ENCODE assay signal across 11 cellular contexts in the genomic region with DNA sequence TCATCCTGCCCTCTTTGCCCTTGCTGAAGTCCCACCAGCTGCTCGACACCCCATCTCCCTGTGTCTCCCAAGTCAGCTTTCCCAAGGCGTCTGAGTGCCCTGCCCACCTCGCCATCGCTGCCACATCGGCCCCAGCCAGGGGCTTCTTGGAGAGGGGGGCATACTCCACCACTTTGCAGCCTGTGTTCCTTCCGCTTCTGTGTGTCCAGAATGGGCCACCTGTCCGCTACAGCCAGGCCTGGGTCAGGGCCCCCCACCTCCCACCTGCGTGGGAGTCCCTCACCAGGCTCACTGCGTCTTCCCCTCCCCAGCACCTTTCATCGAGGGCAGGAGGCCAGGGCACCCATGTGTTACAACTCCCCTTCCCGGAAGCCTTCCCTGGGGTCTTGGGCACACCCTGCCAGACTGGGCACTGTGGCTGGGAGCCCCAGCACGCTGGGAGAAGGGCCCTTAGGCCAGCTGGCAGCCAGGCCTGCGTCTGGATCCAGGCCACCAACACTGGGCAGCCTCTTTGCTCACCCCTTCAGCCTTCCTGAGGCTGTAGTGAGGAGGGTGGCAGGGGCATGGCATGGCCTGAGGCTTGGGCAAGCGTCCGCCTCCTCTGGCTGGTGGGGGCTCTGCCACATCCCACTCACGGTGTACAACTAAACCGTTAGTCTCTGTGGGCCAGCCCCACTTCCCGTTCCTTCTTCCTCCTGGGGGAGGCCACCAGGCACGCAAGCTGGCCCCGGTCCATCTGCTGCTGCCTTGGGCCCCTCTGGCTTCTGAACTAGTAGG. TPM values are rescaled to one million over a fixed set of nuclear protein-coding genes. Genes with fewer than 3 reads are reported as not detected.
DNase-seq lines count a peak whose midpoint lies in the region; ATAC-seq and TF ChIP-seq lines count a peak whose summit lies in the region.
"Had no signal": no experiment of that assay in that cellular context is flagged by ENCODE, and none has a peak within 500 bp of the region (broad histone marks: within the 10 kb centered on the region; RNA-seq: fewer than 3 reads in every experiment).

No MANE protein-coding gene starts in this region.

- H3K27me3 ChIP-seq in left lung (no peaks in the 10 kb centered on the region), tibial nerve (no peaks in the 10 kb centered on the region), Peyer's patch (no peaks in the 10 kb centered on the region)
- H3K27me3 ChIP-seq: esophagus squamous epithelium had no signal

- H3K4me3 ChIP-seq in left lung: no peak overlapping the region
- no peak overlapping the region for H3K4me3 ChIP-seq in tibial nerve
- H3K4me3 ChIP-seq in Peyer's patch: no peak overlapping the region
- H3K4me3 ChIP-seq: esophagus squamous epithelium had no signal

- POLR2A ChIA-PET in WTC11 (lab: Charles Lee): no interaction called here

- no peak for DNase-seq in activated CD8-positive, alpha-beta memory T cell treated with anti-CD3 and anti-CD28 coated beads, Interleukin-2, amount 10 ng/mL, durations not matched to agents 7 days and 5 days
- no peak for DNase-seq in activated CD8-positive, alpha-beta memory T cell treated with anti-CD3 and anti-CD28 coated beads, Interleukin-2, amount 50 U/mL, for 4 hours
- no peak for DNase-seq in WTC11 (ENCODE audit: low spot score)
- DNase-seq in left lung: peak in 1 of 2 donors; percentile 86
- DNase-seq in tibial nerve (ENCODE audit: low spot score in 2 of 2): no peak
- no peak for DNase-seq in Peyer's patch
- no peak for DNase-seq in AG08396 (ENCODE audit: low spot score)
- no peak for DNase-seq in H4 (ENCODE audit: low spot score)
- DNase-seq: activated CD4-positive, CD25-positive, alpha-beta regulatory T cell treated with anti-CD3 and anti-CD28 coated beads, Interleukin-2, amount 50 U/mL, for 72 hours; esophagus squamous epithelium; NCI-H146 had no signal

- TF ChIP-seq POLR2A in tibial nerve (IDR thresholded peaks at IDR 0.05): no peak
- TF ChIP-seq POLR2A in Peyer's patch (IDR thresholded peaks at IDR 0.05): no peak

- H3K36me3 Mint-ChIP-seq in activated CD8-positive, alpha-beta memory T cell treated with anti-CD3 and anti-CD28 coated beads, Interleukin-2, amount 10 ng/mL, durations not matched to agents 7 days and 5 days: peaks cover 2% of the 10 kb centered on the region
- no peaks in the 10 kb centered on the region for H3K36me3 Mint-ChIP-seq in WTC11

- H3K27me3 Mint-ChIP-seq in activated CD8-positive, alpha-beta memory T cell treated with anti-CD3 and anti-CD28 coated beads, Interleukin-2, amount 10 ng/mL, durations not matched to agents 7 days and 5 days: no peaks in the 10 kb centered on the region
- H3K27me3 Mint-ChIP-seq in WTC11 (ENCODE audit: low read depth): no peaks in the 10 kb centered on the region

- H3K27ac ChIP-seq in left lung (peak overlapping the region in 1 of 2 donors; percentile 66), tibial nerve (peak overlapping the region in 3 of 4 donors; percentile 6 to 64 (median 60)), Peyer's patch (peak overlapping the region in 1 of 4 donors; percentile 91)

- TF ChIP-seq EP300 in tibial nerve (IDR thresholded peaks at IDR 0.05): no peak

- H3K27ac Mint-ChIP-seq in activated CD8-positive, alpha-beta memory T cell treated with anti-CD3 and anti-CD28 coated beads, Interleukin-2, amount 10 ng/mL, durations not matched to agents 7 days and 5 days: peak overlapping the region; percentile 65
- H3K27ac Mint-ChIP-seq in WTC11: 0 out of 2 replicates have a peak overlapping the region, but pooled peaks have one; percentile 65

- H3K4me1 ChIP-seq in left lung (peaks cover 0 to 71% of the 10 kb centered on the region in 2 donors), tibial nerve (peaks cover 0 to 67% (median 37%) of the 10 kb centered on the region in 4 donors), Peyer's patch (peaks cover 0 to 73% (median 16%) of the 10 kb centered on the region in 4 donors)

- H3K36me3 ChIP-seq in left lung: peaks cover 0 to 26% of the 10 kb centered on the region in 2 donors
- no peaks in the 10 kb centered on the region for H3K36me3 ChIP-seq in tibial nerve
- peaks cover 0 to 6% (median 0%) of the 10 kb centered on the region in 3 donors for H3K36me3 ChIP-seq in Peyer's patch

- peaks cover 28% of the 10 kb centered on the region for H3K4me1 Mint-ChIP-seq in activated CD8-positive, alpha-beta memory T cell treated with anti-CD3 and anti-CD28 coated beads, Interleukin-2, amount 10 ng/mL, durations not matched to agents 7 days and 5 days
- H3K4me1 Mint-ChIP-seq in WTC11: peaks cover 34% of the 10 kb centered on the region

- no peak for ATAC-seq in activated CD8-positive, alpha-beta memory T cell treated with anti-CD3 and anti-CD28 coated beads, Interleukin-2, amount 10 ng/mL, durations not matched to agents 7 days and 5 days
- ATAC-seq in WTC11: no peak
- ATAC-seq in left lung: peak; percentile 37

- intact Hi-C loops in left lung (cut with DNase I): no loop called here

- 75 to 76% methylated on average over 10 to 12 of the region's 20 CpGs for WGBS in tibial nerve, 2 donors

- no peaks in the 10 kb centered on the region for H3K9me3 ChIP-seq in left lung
- no peaks in the 10 kb centered on the region for H3K9me3 ChIP-seq in tibial nerve
- H3K9me3 ChIP-seq in Peyer's patch: no peaks in the 10 kb centered on the region
- H3K9me3 ChIP-seq: esophagus squamous epithelium had no signal

- no peaks in the 10 kb centered on the region for H3K9me3 Mint-ChIP-seq in activated CD8-positive, alpha-beta memory T cell treated with anti-CD3 and anti-CD28 coated beads, Interleukin-2, amount 10 ng/mL, durations not matched to agents 7 days and 5 days (ENCODE audit: low read depth)
- no peaks in the 10 kb centered on the region for H3K9me3 Mint-ChIP-seq in WTC11

- H3K4me3 Mint-ChIP-seq in activated CD8-positive, alpha-beta memory T cell treated with anti-CD3 and anti-CD28 coated beads, Interleukin-2, amount 10 ng/mL, durations not matched to agents 7 days and 5 days: no peak overlapping the region
- H3K4me3 Mint-ChIP-seq in WTC11: no peak overlapping the region

- CTCF ChIA-PET in activated CD8-positive, alpha-beta memory T cell treated with anti-CD3 and anti-CD28 coated beads, Interleukin-2, amount 10 ng/mL, durations not matched to agents 7 days and 5 days (lab: Charles Lee): interaction anchor here (1.4 kb wide), 1 partner anchor 15 kb away, joined by 4 read pairs; no protein-coding TSS in a partner anchor
- CTCF ChIA-PET in WTC11 (lab: Charles Lee): interaction anchor here (0.6 to 0.8 kb wide), 2 partner anchors 26 to 30 kb away, joined by 3 to 4 read pairs; no protein-coding TSS in a partner anchor

- TF ChIP-seq CTCF in WTC11 (IDR thresholded peaks at IDR 0.05) (no peak), left lung (IDR thresholded peaks at IDR 0.05) (no peak), tibial nerve (IDR thresholded peaks at IDR 0.05) (no peak), Peyer's patch (IDR thresholded peaks at IDR 0.05) (no peak)

TF ChIP-seq in WTC11, 78 proteins besides CTCF, POLR2A, EP300 and RAD21 (continues in another document):
- TF ChIP-seq GTF2I (CRISPR knock-in tag; conservative IDR thresholded peaks at IDR 0.05): no peak
- TF ChIP-seq, protein P1, sequence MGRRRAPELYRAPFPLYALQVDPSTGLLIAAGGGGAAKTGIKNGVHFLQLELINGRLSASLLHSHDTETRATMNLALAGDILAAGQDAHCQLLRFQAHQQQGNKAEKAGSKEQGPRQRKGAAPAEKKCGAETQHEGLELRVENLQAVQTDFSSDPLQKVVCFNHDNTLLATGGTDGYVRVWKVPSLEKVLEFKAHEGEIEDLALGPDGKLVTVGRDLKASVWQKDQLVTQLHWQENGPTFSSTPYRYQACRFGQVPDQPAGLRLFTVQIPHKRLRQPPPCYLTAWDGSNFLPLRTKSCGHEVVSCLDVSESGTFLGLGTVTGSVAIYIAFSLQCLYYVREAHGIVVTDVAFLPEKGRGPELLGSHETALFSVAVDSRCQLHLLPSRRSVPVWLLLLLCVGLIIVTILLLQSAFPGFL (CRISPR knock-in tag; IDR thresholded peaks at IDR 0.05; ENCODE audit: borderline replicate concordance): no peak
- TF ChIP-seq, protein P2, sequence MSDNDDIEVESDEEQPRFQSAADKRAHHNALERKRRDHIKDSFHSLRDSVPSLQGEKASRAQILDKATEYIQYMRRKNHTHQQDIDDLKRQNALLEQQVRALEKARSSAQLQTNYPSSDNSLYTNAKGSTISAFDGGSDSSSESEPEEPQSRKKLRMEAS (CRISPR knock-in tag; IDR thresholded peaks at IDR 0.05): no peak
- no peak for TF ChIP-seq SOX15 (CRISPR knock-in tag; IDR thresholded peaks at IDR 0.05)
- no peak for TF ChIP-seq SMAD3 (CRISPR knock-in tag; IDR thresholded peaks at IDR 0.05; ENCODE audit: borderline replicate concordance)
- no peak for TF ChIP-seq IRF2 (CRISPR knock-in tag; IDR thresholded peaks at IDR 0.05; ENCODE audit: borderline replicate concordance, low read depth)
- TF ChIP-seq GABPB1 (CRISPR knock-in tag; IDR thresholded peaks at IDR 0.05): no peak
- TF ChIP-seq ZNF219 (CRISPR knock-in tag; IDR thresholded peaks at IDR 0.05; ENCODE audit: borderline replicate concordance): no peak
- no peak for TF ChIP-seq TCF7 (CRISPR knock-in tag; IDR thresholded peaks at IDR 0.05; ENCODE audit: low read depth)
- TF ChIP-seq ZNF138 (CRISPR knock-in tag; conservative IDR thresholded peaks at IDR 0.05): no peak
- no peak for TF ChIP-seq SMAD4 (CRISPR knock-in tag; IDR thresholded peaks at IDR 0.05)
- TF ChIP-seq CREM (CRISPR knock-in tag; IDR thresholded peaks at IDR 0.05): no peak

RNA-seq across cellular contexts. Expression of a gene that starts 13.4 kb away (rescaled TPM):
- total RNA-seq in activated CD8-positive, alpha-beta memory T cell treated with anti-CD3 and anti-CD28 coated beads, Interleukin-2, amount 10 ng/mL, durations not matched to agents 7 days and 5 days: 10 to 100 TPM; 36.4 to 46.1 TPM
- total RNA-seq in WTC11 (2021) (18.4 to 28.1 TPM (median 20.3 TPM) in 3 replicates), left lung (10 to 100 TPM; 50.0 to 83.9 TPM), tibial nerve (10 to 100 TPM; 32.9 to 84.9 (median 49.2) TPM), Peyer's patch (100 to 1,000 TPM in 3 of 4 donors, 10 to 100 TPM in 1; 80.6 to 372 (median 118) TPM)
- 21.3 and 21.8 TPM in 2 replicates for total RNA-seq in H4 (2014; rRNA removed; shearing (Covaris generic))
